ENCODE assay signal across 1 cellular context in the genomic region with DNA sequence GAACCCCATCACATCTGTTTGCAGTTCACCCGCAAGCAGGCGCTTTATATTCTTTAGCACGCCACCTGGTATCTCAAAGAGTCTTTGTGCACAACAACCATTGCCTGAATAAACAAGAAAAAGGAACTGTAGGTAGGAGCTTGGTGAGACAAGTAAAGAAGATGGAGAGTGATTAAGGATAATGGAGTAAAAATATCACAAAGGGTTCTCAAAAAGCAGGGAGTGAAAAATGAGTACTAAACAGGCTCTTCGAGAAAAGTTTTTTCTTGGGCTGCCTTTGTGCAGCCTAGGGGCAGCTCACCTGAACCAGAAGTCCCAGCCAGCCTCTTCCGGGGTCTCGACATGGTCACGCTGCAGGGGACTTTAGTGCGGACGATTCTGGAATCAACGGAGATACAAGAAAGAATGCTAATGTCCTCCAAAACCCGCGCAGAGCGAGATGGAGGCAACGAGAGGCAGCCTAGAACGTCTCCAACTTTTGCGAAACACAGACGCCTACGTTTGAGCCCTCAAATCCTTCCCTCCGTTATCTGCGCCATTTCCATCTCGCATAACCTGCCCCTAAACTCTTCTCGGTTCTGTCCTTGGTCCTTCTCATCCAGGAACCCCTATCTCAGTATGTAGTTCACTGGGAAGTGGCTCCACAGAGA.
TF ChIP-seq lines count a peak whose summit lies in the region.

No MANE protein-coding gene starts in this region.

TF ChIP-seq in IMR-90, 13 proteins besides CTCF, POLR2A, EP300 and RAD21:
- TF ChIP-seq CEBPB (IDR thresholded peaks at IDR 0.05; ENCODE audit: low read depth, low read length), result peak; percentile 76
- TF ChIP-seq BHLHE40 (IDR thresholded peaks at IDR 0.05; ENCODE audit: low read depth, low read length), result no peak
- no peak for TF ChIP-seq RCOR1 (IDR thresholded peaks at IDR 0.05; ENCODE audit: insufficient replicate concordance, low read length)
